Comparison of ENCODE assay signal across 1 cellular context in the genomic region with DNA sequence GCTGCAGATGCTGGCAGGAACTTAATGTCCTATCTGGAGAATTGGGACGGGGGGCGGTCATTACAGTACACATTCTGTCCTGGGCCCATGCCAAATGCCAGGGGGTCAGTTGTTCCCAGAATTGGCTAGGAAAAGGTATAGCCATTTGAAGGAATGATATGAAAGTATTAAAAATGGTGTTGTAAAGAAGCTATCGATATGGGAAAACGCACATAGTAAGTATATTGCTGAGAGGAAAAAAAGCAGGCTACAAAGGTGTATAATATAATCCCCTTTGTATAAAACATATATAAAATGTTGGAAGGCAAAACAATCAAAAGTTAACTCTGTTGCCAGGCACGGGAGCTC.
TF ChIP-seq lines count a peak whose summit lies in the region.

No MANE protein-coding gene starts in this region.

TF ChIP-seq in HepG2, 621 proteins besides CTCF, POLR2A, EP300 and RAD21:
- TF ChIP-seq ZNF496 (CRISPR knock-in tag; IDR thresholded peaks at IDR 0.05; ENCODE audit: insufficient replicate concordance) (no peak), BCL6 (CRISPR knock-in tag; IDR thresholded peaks at IDR 0.05) (no peak), CSRNP2 (CRISPR knock-in tag; conservative IDR thresholded peaks at IDR 0.05; ENCODE audit: low read depth) (no peak), ZBTB49 (CRISPR knock-in tag; IDR thresholded peaks at IDR 0.05; ENCODE audit: borderline replicate concordance) (no peak), SRSF4 (IDR thresholded peaks at IDR 0.05; ENCODE audit: low read depth, low read length, poor library complexity, severe bottlenecking) (no peak), TMF1 (CRISPR knock-in tag; IDR thresholded peaks at IDR 0.05; ENCODE audit: low read depth) (no peak), ZKSCAN1 (IDR thresholded peaks at IDR 0.05; ENCODE audit: low read length) (no peak), PHF5A (CRISPR knock-in tag; IDR thresholded peaks at IDR 0.05; ENCODE audit: low read depth, unreplicated experiment) (no peak), ISL2 (CRISPR knock-in tag; IDR thresholded peaks at IDR 0.05) (no peak), ZNF597 (CRISPR knock-in tag; IDR thresholded peaks at IDR 0.05) (no peak), ZNF280D (CRISPR knock-in tag; IDR thresholded peaks at IDR 0.05) (no peak), ZFP36L1 (CRISPR knock-in tag; IDR thresholded peaks at IDR 0.05) (no peak)
